ENCODE assay signal across 34 cellular contexts in genomic region chr10:49167629-49168540, GRCh38. TPM values are rescaled to one million over a fixed set of nuclear protein-coding genes. Genes with fewer than 3 reads are reported as not detected.
DNase-seq lines count a peak whose midpoint lies in the region; ATAC-seq and TF ChIP-seq lines count a peak whose summit lies in the region.
"Had no signal": no experiment of that assay in that cellular context is flagged by ENCODE, and none has a peak within 500 bp of the region (broad histone marks: within the 10 kb centered on the region; RNA-seq: fewer than 3 reads in every experiment).

No MANE protein-coding gene starts in this region.

- H3K9me3 Mint-ChIP-seq in activated T-cell treated with anti-CD3 and anti-CD28 coated beads, Interleukin-2, amount 50 U/mL, for 24 hours, result no peaks in the 10 kb centered on the region
- H3K9me3 Mint-ChIP-seq in activated T-cell treated with anti-CD3 and anti-CD28 coated beads, Interleukin-2, amount 50 U/mL, for 4 hours, result no peaks in the 10 kb centered on the region
- H3K9me3 Mint-ChIP-seq: activated CD4-positive, alpha-beta T cell treated with anti-CD3 and anti-CD28 coated beads, Interleukin-2, amount 10 ng/mL, durations not matched to agents 24 days and 14 days; activated naive CD8-positive, alpha-beta T cell treated with anti-CD3 and anti-CD28 coated beads for 36 hours; CD14-positive monocyte; endodermal cell; mesothelial cell of epicardium; naive B cell had no signal

- no peak overlapping the region for H3K9ac ChIP-seq in colonic mucosa (ENCODE audit: low read depth in 2 of 2, low read length in 2 of 2)
- H3K9ac ChIP-seq: GM23248 had no signal

- H3K36me3 Mint-ChIP-seq in activated T-cell treated with anti-CD3 and anti-CD28 coated beads, Interleukin-2, amount 50 U/mL, for 24 hours (ENCODE audit: low read depth), result peaks cover 11% of the 10 kb centered on the region
- peaks cover 10% of the 10 kb centered on the region for H3K36me3 Mint-ChIP-seq in activated T-cell treated with anti-CD3 and anti-CD28 coated beads, Interleukin-2, amount 50 U/mL, for 4 hours (ENCODE audit: insufficient read depth)
- H3K36me3 Mint-ChIP-seq: activated naive CD8-positive, alpha-beta T cell treated with anti-CD3 and anti-CD28 coated beads for 36 hours; mesothelial cell of epicardium; naive B cell had no signal

- H3K27ac Mint-ChIP-seq in activated T-cell treated with anti-CD3 and anti-CD28 coated beads, Interleukin-2, amount 50 U/mL, for 24 hours, result peak overlapping the region; percentile 9
- H3K27ac Mint-ChIP-seq: activated naive CD8-positive, alpha-beta T cell treated with anti-CD3 and anti-CD28 coated beads for 36 hours; endodermal cell; mesothelial cell of epicardium had no signal

- DNase-seq in activated T-cell treated with anti-CD3 and anti-CD28 coated beads, Interleukin-2, amount 50 U/mL, for 24 hours, result no peak
- DNase-seq in activated T-cell treated with anti-CD3 and anti-CD28 coated beads, Interleukin-2, amount 50 U/mL, for 4 hours, result no peak
- DNase-seq in colonic mucosa (peak; percentile 7), mucosa of gallbladder (ENCODE audit: low spot score) (peak; percentile 11), ureter (ENCODE audit: low spot score) (peak; percentile 37), amygdala (lab: John Stamatoyannopoulos, UW) (no peak), NCI-H748 (lab: John Stamatoyannopoulos, UW; ENCODE audit: unreplicated experiment) (no peak)
- DNase-seq: activated CD4-positive, alpha-beta T cell treated with anti-CD3 and anti-CD28 coated beads, Interleukin-2, amount 10 ng/mL, durations not matched to agents 24 days and 14 days; activated gamma-delta T cell; activated naive CD8-positive, alpha-beta T cell treated with anti-CD3 and anti-CD28 coated beads for 36 hours; aorta; cortex of kidney; DMS79; endodermal cell; glutamatergic neuron; GM23248; left ventricle myocardium superior; naive B cell; NCI-H1436 treated with DMSO at 0.1 percent for 48 hours; NCI-H226; NCI-H774; small intestine; stimulated activated naive CD4-positive, alpha-beta T cell treated with Interleukin-2 at 50 U/mL for 16 hours; upper lobe of right lung had no signal

- ATAC-seq in activated T-cell treated with anti-CD3 and anti-CD28 coated beads, Interleukin-2, amount 50 U/mL, for 4 hours, result no peak
- ATAC-seq in GM19467 (IDR thresholded peaks at IDR 0.05; ENCODE audit: unreplicated experiment), result no peak
- ATAC-seq: left ventricle myocardium superior had no signal

- H3K4me3 Mint-ChIP-seq in activated T-cell treated with anti-CD3 and anti-CD28 coated beads, Interleukin-2, amount 50 U/mL, for 24 hours, result no peak overlapping the region
- no peak overlapping the region for H3K4me3 Mint-ChIP-seq in activated T-cell treated with anti-CD3 and anti-CD28 coated beads, Interleukin-2, amount 50 U/mL, for 4 hours
- H3K4me3 Mint-ChIP-seq: activated CD4-positive, alpha-beta T cell treated with anti-CD3 and anti-CD28 coated beads, Interleukin-2, amount 10 ng/mL, durations not matched to agents 24 days and 14 days; activated naive CD8-positive, alpha-beta T cell treated with anti-CD3 and anti-CD28 coated beads for 36 hours; endodermal cell; mesothelial cell of epicardium had no signal

- no peak overlapping the region for H3K4me3 ChIP-seq in colonic mucosa
- H3K4me3 ChIP-seq: GM23248, SJSA1, suprapubic skin, upper lobe of right lung had no signal

- H3K4me1 Mint-ChIP-seq in activated T-cell treated with anti-CD3 and anti-CD28 coated beads, Interleukin-2, amount 50 U/mL, for 24 hours (ENCODE audit: low read depth), result peaks cover 20% of the 10 kb centered on the region
- H3K4me1 Mint-ChIP-seq in activated T-cell treated with anti-CD3 and anti-CD28 coated beads, Interleukin-2, amount 50 U/mL, for 4 hours (ENCODE audit: low read depth), result peaks cover 24% of the 10 kb centered on the region
- H3K4me1 Mint-ChIP-seq: mesothelial cell of epicardium had no signal

- H3K36me3 ChIP-seq in colonic mucosa, result no peaks in the 10 kb centered on the region
- H3K36me3 ChIP-seq: SJSA1, suprapubic skin, upper lobe of right lung had no signal

- H3K4me1 ChIP-seq in colonic mucosa, result no peaks in the 10 kb centered on the region

- H3K9me3 ChIP-seq in colonic mucosa, result no peaks in the 10 kb centered on the region
- H3K9me3 ChIP-seq: SJSA1, suprapubic skin, upper lobe of right lung had no signal

- no peaks in the 10 kb centered on the region for H3K27me3 Mint-ChIP-seq in activated T-cell treated with anti-CD3 and anti-CD28 coated beads, Interleukin-2, amount 50 U/mL, for 24 hours
- H3K27me3 Mint-ChIP-seq in activated T-cell treated with anti-CD3 and anti-CD28 coated beads, Interleukin-2, amount 50 U/mL, for 4 hours (ENCODE audit: low read depth), result peaks cover 2% of the 10 kb centered on the region
- H3K27me3 Mint-ChIP-seq: activated CD4-positive, alpha-beta T cell treated with anti-CD3 and anti-CD28 coated beads, Interleukin-2, amount 10 ng/mL, durations not matched to agents 24 days and 14 days had no signal

- TF ChIP-seq CTCF in colonic mucosa (IDR thresholded peaks at IDR 0.05), result no peak

- H3K27me3 ChIP-seq in colonic mucosa, result no peaks in the 10 kb centered on the region
- H3K27me3 ChIP-seq: SJSA1, suprapubic skin, upper lobe of right lung had no signal

- H3K27ac ChIP-seq in colonic mucosa, result no peak overlapping the region
- H3K27ac ChIP-seq: GM23248, SJSA1, suprapubic skin, upper lobe of right lung had no signal

- intact Hi-C loops in colonic mucosa (cut with DNase I), result no loop called here

RNA-seq across cellular contexts. Expression of gene TMEM273, which starts 20.3 kb away (rescaled TPM):
- total RNA-seq in activated T-cell treated with anti-CD3 and anti-CD28 coated beads, Interleukin-2, amount 50 U/mL, for 4 hours, result 10 to 100 TPM; 35.3 to 96.4 (median 45.6) TPM
- 1 to 10 TPM; 3.4 to 5.1 TPM for total RNA-seq in colonic mucosa
- 35.8 TPM for total RNA-seq in mucosa of gallbladder
- 26.6 TPM for total RNA-seq in ureter
- total RNA-seq: bronchial epithelial cell, endodermal cell, GM23248, LHCN-M2, mesothelial cell of epicardium, osteoblast, renal cortical epithelial cell, RPMI7951, SJSA1 had no signal

RNA-seq across cellular contexts. Expression of gene FAM170B, which starts 34.1 kb away (rescaled TPM):
- not detected for total RNA-seq in activated T-cell treated with anti-CD3 and anti-CD28 coated beads, Interleukin-2, amount 50 U/mL, for 4 hours
- total RNA-seq in colonic mucosa, result not detected
- total RNA-seq in mucosa of gallbladder, result not detected
- total RNA-seq in ureter, result not detected
- total RNA-seq: activated CD4-positive, alpha-beta T cell treated with anti-CD3 and anti-CD28 coated beads, Interleukin-2, amount 10 ng/mL, durations not matched to agents 24 days and 14 days; activated naive CD8-positive, alpha-beta T cell treated with anti-CD3 and anti-CD28 coated beads for 36 hours; aorta; bronchial epithelial cell; endodermal cell; GM23248; left ventricle myocardium superior; LHCN-M2; mesothelial cell of epicardium; osteoblast; renal cortical epithelial cell; RPMI7951; SJSA1; suprapubic skin; upper lobe of right lung had no signal

RNA-seq across cellular contexts. Expression of gene VSTM4, which starts 52.6 kb away (rescaled TPM):
- total RNA-seq in activated T-cell treated with anti-CD3 and anti-CD28 coated beads, Interleukin-2, amount 50 U/mL, for 4 hours, result under 1 TPM; 0.08 to 0.19 (median 0.18) TPM
- total RNA-seq in colonic mucosa (1 to 10 TPM; 1.2 to 3.1 TPM), mucosa of gallbladder (13.1 TPM), ureter (16.0 TPM)
- total RNA-seq: activated naive CD8-positive, alpha-beta T cell treated with anti-CD3 and anti-CD28 coated beads for 36 hours had no signal

Comparison
In these comparisons a context has a peak if more than half of its experiments do, and no peak if none do; other contexts are left out.
1. DNase-seq: peak in colonic mucosa (single experiment), mucosa of gallbladder (single experiment) and ureter (single experiment); none in activated T-cell treated with anti-CD3 and anti-CD28 coated beads, Interleukin-2, amount 50 U/mL, for 24 hours (single experiment), activated T-cell treated with anti-CD3 and anti-CD28 coated beads, Interleukin-2, amount 50 U/mL, for 4 hours (single experiment), amygdala (0 of 56) and NCI-H748 (single experiment).